Comparison of ENCODE assay signal across 15 cellular contexts in genomic region chr9:85553475-85553874, GRCh38.
A peak's percentile ranks its signal among the peaks of the same experiment; 100 is the strongest.
DNase-seq lines count a peak whose midpoint lies in the region; ATAC-seq, FAIRE-seq and TF ChIP-seq lines count a peak whose summit lies in the region.
"Had no signal": no experiment of that assay in that cellular context is flagged by ENCODE, and none has a peak within 500 bp of the region (broad histone marks: within the 10 kb centered on the region; RNA-seq: fewer than 3 reads in every experiment).

No MANE protein-coding gene starts in this region.

- TF ChIP-seq CTCF in GM06990 (IDR thresholded peaks at IDR 0.05; ENCODE audit: insufficient read depth, low read length, poor library complexity, severe bottlenecking), result no peak
- TF ChIP-seq CTCF in neutrophil (IDR thresholded peaks at IDR 0.05), result no peak

- DNase-seq in GM06990 (ENCODE audit: extremely low read depth, insufficient read length), result peak; percentile 17
- no peak for DNase-seq in GM19239 (ENCODE audit: insufficient read length, low spot score)
- peak; percentile 71 for DNase-seq in NCI-H82 (lab: John Stamatoyannopoulos, UW)
- no peak for DNase-seq in stimulated activated naive CD8-positive, alpha-beta T cell treated with anti-CD3 and anti-CD28 coated beads, Interleukin-15, Interleukin-2, amounts not matched to agents 100 U/mL and 50 U/mL, for 24 hours
- DNase-seq in central memory CD4-positive, alpha-beta T cell, result no peak
- DNase-seq in activated CD4-positive, alpha-beta T cell treated with anti-CD3 and anti-CD28 coated beads, Interleukin-2, amount 50 U/mL, for 48 hours, result no peak
- DNase-seq: CD8-positive, alpha-beta memory T cell; DMS53; GF-D8; GOT3; H9; Karpas-422 had no signal

- no peaks in the 10 kb centered on the region for H3K9me3 ChIP-seq in neutrophil

- peaks cover 20 to 34% of the 10 kb centered on the region in 2 experiments for H3K4me1 ChIP-seq in neutrophil (ENCODE audit: control insufficient read depth in 1 of 2, insufficient read depth in 1 of 2, low read depth in 1 of 2, low read length in 1 of 2)

- H3K27me3 ChIP-seq in GM06990 (replicated peaks; ENCODE audit: control insufficient read depth, insufficient read depth, low read length) (no peaks in the 10 kb centered on the region), neutrophil (no peaks in the 10 kb centered on the region)

- no peak for ATAC-seq in stimulated activated naive CD8-positive, alpha-beta T cell treated with anti-CD3 and anti-CD28 coated beads, Interleukin-15, Interleukin-2, amounts not matched to agents 100 U/mL and 50 U/mL, for 24 hours
- ATAC-seq: K562 had no signal

- peak overlapping the region; percentile 19 for H3K27ac ChIP-seq in neutrophil
- H3K27ac ChIP-seq: 22Rv1 had no signal

- H3K4me3 ChIP-seq in GM06990 (replicated peaks; ENCODE audit: low read depth, low read length) (no peak overlapping the region), neutrophil (ENCODE audit: low read depth in 1 of 2, low read length in 1 of 2) (no peak overlapping the region)
- H3K4me3 ChIP-seq: K562 had no signal

- FAIRE-seq in GM19239 (lab: Jason Lieb, UNC), result peak; percentile 37
- FAIRE-seq: K562 had no signal

- no peaks in the 10 kb centered on the region; the same call in 1 of the 2 replicates for H3K36me3 ChIP-seq in GM06990 (ENCODE audit: control insufficient read depth, insufficient read depth, low read length)
- H3K36me3 ChIP-seq in neutrophil, result peaks cover 39% of the 10 kb centered on the region

Comparison
In these comparisons a context has a peak if more than half of its experiments do, and no peak if none do; other contexts are left out.
1. DNase-seq: peak in GM06990 (single experiment) and NCI-H82 (single experiment); none in GM19239 (single experiment), stimulated activated naive CD8-positive, alpha-beta T cell treated with anti-CD3 and anti-CD28 coated beads, Interleukin-15, Interleukin-2, amounts not matched to agents 100 U/mL and 50 U/mL, for 24 hours (single experiment), central memory CD4-positive, alpha-beta T cell (single experiment) and activated CD4-positive, alpha-beta T cell treated with anti-CD3 and anti-CD28 coated beads, Interleukin-2, amount 50 U/mL, for 48 hours (0 of 2).